8 cellular contexts compared by ENCODE assay signal in the genomic region with DNA sequence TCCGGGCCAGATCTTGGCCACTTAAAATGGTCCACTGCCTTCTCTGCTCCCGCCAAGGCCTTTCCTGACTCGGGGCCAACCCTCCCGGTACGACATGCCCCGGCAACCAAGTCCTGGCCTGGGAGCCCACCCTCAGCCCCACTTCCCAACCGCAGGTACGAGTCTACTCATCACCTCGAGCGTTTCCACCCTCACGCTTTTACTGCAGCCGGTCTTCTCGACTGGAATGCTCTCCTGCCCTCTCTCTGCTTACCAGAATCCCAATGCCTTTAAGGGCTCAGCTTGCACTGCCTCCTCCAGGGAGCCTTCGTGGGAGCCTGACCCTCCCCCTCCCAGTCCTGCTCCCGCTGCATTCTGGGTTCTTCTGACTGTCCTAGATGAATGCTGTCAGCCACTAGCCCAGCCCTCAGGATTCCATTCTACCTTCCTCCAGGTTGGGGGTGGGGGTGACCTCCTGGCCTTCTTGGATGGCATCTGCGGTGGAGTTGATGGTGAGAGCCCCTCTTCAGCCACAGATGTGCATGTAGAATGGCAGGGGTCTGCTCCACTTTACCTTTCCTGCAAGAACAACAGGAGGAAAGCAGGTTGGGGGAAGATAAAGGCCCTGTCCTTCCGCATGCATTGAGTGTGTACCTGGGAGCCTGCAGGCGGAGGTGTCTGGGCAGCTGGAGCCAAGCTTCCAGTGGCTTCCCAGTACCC. TPM values are rescaled to one million over a fixed set of nuclear protein-coding genes. Genes with fewer than 3 reads are reported as not detected.
DNase-seq lines count a peak whose midpoint lies in the region; ATAC-seq and TF ChIP-seq lines count a peak whose summit lies in the region.

No MANE protein-coding gene starts in this region.

- H3K4me3 ChIP-seq in adipocyte (ENCODE audit: low read length) (no peak overlapping the region), kidney epithelial cell (ENCODE audit: low read depth, low read length) (peak overlapping the region; percentile 42)

- DNase-seq in NCI-H82 (lab: John Stamatoyannopoulos, UW) (peak; percentile 31), NCI-H82 treated with DMSO at 0.1 percent for 48 hours (lab: John Stamatoyannopoulos, UW; ENCODE audit: unreplicated experiment) (no peak), adipocyte (ENCODE audit: low read depth) (peak; percentile 20), kidney epithelial cell (ENCODE audit: low read depth) (no peak), substantia nigra (lab: John Stamatoyannopoulos, UW) (peak in 4 of 49 donors; percentile 20 to 35 (median 30)), amniotic stem cell (lab: John Stamatoyannopoulos, UW) (no peak)

- no peaks in the 10 kb centered on the region for H3K9me3 ChIP-seq in adipocyte (ENCODE audit: control insufficient read depth, low read length)

- H3K27me3 ChIP-seq in adipocyte (replicated peaks; ENCODE audit: control insufficient read depth, insufficient read depth, low read length) = no peaks in the 10 kb centered on the region
- no peaks in the 10 kb centered on the region for H3K27me3 ChIP-seq in kidney epithelial cell (ENCODE audit: control insufficient read depth, insufficient read depth, low read length)

- ATAC-seq in HG03439 (IDR thresholded peaks at IDR 0.05; ENCODE audit: unreplicated experiment) = no peak
- ATAC-seq in GM19397 (IDR thresholded peaks at IDR 0.05; ENCODE audit: unreplicated experiment) = no peak

- peak overlapping the region; percentile 83 for H3K27ac ChIP-seq in substantia nigra (ENCODE audit: low read depth, low read length, poor library complexity, severe bottlenecking)

- peaks cover 39% of the 10 kb centered on the region for H3K4me1 ChIP-seq in adipocyte (ENCODE audit: control insufficient read depth, insufficient read depth, low read length)

- no peak overlapping the region for H3K9ac ChIP-seq in adipocyte (ENCODE audit: low read length)

- no peak for TF ChIP-seq CTCF in kidney epithelial cell (IDR thresholded peaks at IDR 0.05; ENCODE audit: insufficient read depth, low read length, poor library complexity, severe bottlenecking)

- H3K36me3 ChIP-seq in adipocyte (ENCODE audit: control insufficient read depth, insufficient read depth, low read length, severe bottlenecking) (no peaks in the 10 kb centered on the region), kidney epithelial cell (ENCODE audit: control insufficient read depth, insufficient read depth, low read length) (no peaks in the 10 kb centered on the region)

RNA-seq across cellular contexts. Expression of gene CSRNP1, which starts 1.1 kb away (rescaled TPM):
- 27.5 and 30.8 TPM in 2 replicates for total RNA-seq in kidney epithelial cell

RNA-seq across cellular contexts. Expression of gene XIRP1, which starts 37.9 kb away (rescaled TPM):
- 0.08 TPM in 1 of 2 replicates, not detected in the other for total RNA-seq in kidney epithelial cell

RNA-seq across cellular contexts. Expression of gene TTC21A, which starts 47.0 kb away (rescaled TPM):
- 2.3 and 6.7 TPM in 2 replicates for total RNA-seq in kidney epithelial cell

RNA-seq across cellular contexts. Expression of gene GORASP1, which starts 47.0 kb away (rescaled TPM):
- total RNA-seq in kidney epithelial cell = 34.8 and 43.5 TPM in 2 replicates

Comparison
In these comparisons a context has a peak if more than half of its experiments do, and no peak if none do; other contexts are left out.
1. DNase-seq: peak in NCI-H82 (single experiment) and adipocyte (single experiment); none in NCI-H82 treated with DMSO at 0.1 percent for 48 hours (single experiment), kidney epithelial cell (single experiment) and amniotic stem cell (single experiment).